ENCODE assay signal across 1 cellular context in genomic region chr13:30408319-30409101, GRCh38.
TF ChIP-seq lines count a peak whose summit lies in the region.

No MANE protein-coding gene starts in this region.

TF ChIP-seq in K562, 482 proteins besides CTCF, POLR2A, EP300 and RAD21 (continued from another document and continues in another):
- TF ChIP-seq IRF1 (CRISPR knock-in tag; IDR thresholded peaks at IDR 0.05; ENCODE audit: borderline replicate concordance) (peak; percentile 51; the same call in 1 of the 2 replicates), FOXA1 (IDR thresholded peaks at IDR 0.05; ENCODE audit: borderline replicate concordance) (no peak), ZNF395 (CRISPR knock-in tag; IDR thresholded peaks at IDR 0.05) (peak; percentile 48; the same call in 1 of the 2 replicates), VEZF1 (CRISPR knock-in tag; IDR thresholded peaks at IDR 0.05) (peak; percentile 77), STAT5A (IDR thresholded peaks at IDR 0.05; ENCODE audit: borderline replicate concordance, low read length) (no peak), TCF7L2 (IDR thresholded peaks at IDR 0.05; ENCODE audit: low read depth, low read length) (no peak), PURB (CRISPR knock-in tag; IDR thresholded peaks at IDR 0.05; ENCODE audit: low read depth) (no peak), SRF (CRISPR knock-in tag; IDR thresholded peaks at IDR 0.05) (no peak), ZBTB43 (CRISPR knock-in tag; IDR thresholded peaks at IDR 0.05) (peak; percentile 42; the same call in 1 of the 2 replicates), GABPA (tag; conservative IDR thresholded peaks at IDR 0.05; ENCODE audit: low read depth) (0 out of 2 replicates have a peak, but pooled peaks have one; percentile 24), ZNF76 (CRISPR knock-in tag; IDR thresholded peaks at IDR 0.05; ENCODE audit: borderline replicate concordance) (no peak), RBM17 (IDR thresholded peaks at IDR 0.05; ENCODE audit: borderline replicate concordance, low read depth, low read length) (no peak), USF2 (CRISPR knock-in tag; IDR thresholded peaks at IDR 0.05) (peak; percentile 84), ETV1 (tag; conservative IDR thresholded peaks at IDR 0.05; ENCODE audit: low read depth) (no peak), ZFPM2 (CRISPR knock-in tag; IDR thresholded peaks at IDR 0.05) (no peak), ZNF224 (CRISPR knock-in tag; IDR thresholded peaks at IDR 0.05) (0 out of 2 replicates have a peak, but pooled peaks have one; percentile 60), ZBTB40 (IDR thresholded peaks at IDR 0.05) (no peak), ZBTB40 (CRISPR knock-in tag; IDR thresholded peaks at IDR 0.05) (peak; percentile 3; the same call in 1 of the 2 replicates), HDAC8 (tag; IDR thresholded peaks at IDR 0.05) (no peak), ETV6 (IDR thresholded peaks at IDR 0.05; ENCODE audit: borderline replicate concordance in 1 of 2, low read depth in 2 of 2, low read length in 1 of 2) (no peak), ETV6 (CRISPR knock-in tag; IDR thresholded peaks at IDR 0.05; ENCODE audit: borderline replicate concordance) (peak; percentile 84; the same call in 1 of the 2 replicates), USF1 (CRISPR knock-in tag; IDR thresholded peaks at IDR 0.05) (peak; percentile 87), POLR2AphosphoS2 (IDR thresholded peaks at IDR 0.05; ENCODE audit: low read length) (no peak), ZNF263 (CRISPR knock-in tag; IDR thresholded peaks at IDR 0.05; ENCODE audit: borderline replicate concordance) (peak; percentile 77), TEAD1 (CRISPR knock-in tag; IDR thresholded peaks at IDR 0.05) (peak in 1 of 2 experiments; percentile 33; a peak in 1 of 4 replicates), KLF6 (CRISPR knock-in tag; IDR thresholded peaks at IDR 0.05; ENCODE audit: borderline replicate concordance) (no peak), ZNF431 (CRISPR knock-in tag; IDR thresholded peaks at IDR 0.05) (peak; percentile 89), FOXP4 (CRISPR knock-in tag; IDR thresholded peaks at IDR 0.05; ENCODE audit: borderline replicate concordance) (peak; percentile 97; the same call in 1 of the 2 replicates), ZNF512 (tag; IDR thresholded peaks at IDR 0.05) (no peak), CREB3 (tag; conservative IDR thresholded peaks at IDR 0.05; ENCODE audit: low read depth) (no peak), ATF6 (CRISPR knock-in tag; IDR thresholded peaks at IDR 0.05) (0 out of 2 replicates have a peak, but pooled peaks have one; percentile 58), MYC (IDR thresholded peaks at IDR 0.05; ENCODE audit: low read depth, low read length) (peak; percentile 68), MYC (CRISPR knock-in tag; IDR thresholded peaks at IDR 0.05; ENCODE audit: borderline replicate concordance, low read depth) (no peak)
